Comparison of ENCODE assay signal across 9 cellular contexts in the genomic region with DNA sequence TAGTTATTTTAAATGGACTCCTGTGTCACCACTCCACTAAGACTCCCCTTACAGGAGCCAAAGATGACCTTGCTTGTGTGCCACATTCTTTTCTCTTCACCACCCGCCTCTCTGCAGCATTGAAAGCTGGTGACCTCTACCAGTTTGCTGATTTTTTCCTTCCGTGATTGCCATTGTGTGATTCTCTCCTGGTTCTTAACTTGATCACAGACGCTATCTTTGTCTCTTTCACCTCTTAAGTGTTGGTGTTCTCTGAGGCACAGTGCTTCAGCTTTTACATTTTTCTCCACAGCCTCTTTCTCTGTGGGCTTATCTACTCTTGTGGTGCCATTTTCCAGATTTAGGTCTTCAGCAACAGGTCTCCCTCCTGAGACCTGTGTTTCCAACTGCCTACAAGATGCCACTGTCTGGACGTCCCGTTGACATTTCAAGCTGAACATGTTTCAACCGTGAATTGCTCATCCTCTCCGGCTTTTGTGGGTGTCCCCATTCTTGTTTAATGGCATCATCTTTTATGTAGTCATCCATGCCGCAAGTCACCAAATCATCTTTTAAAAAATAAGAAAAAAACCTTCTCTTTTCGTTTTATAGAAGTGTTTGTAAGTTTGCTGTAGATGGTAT. TPM values are rescaled to one million over a fixed set of nuclear protein-coding genes. Genes with fewer than 3 reads are reported as not detected.
DNase-seq lines count a peak whose midpoint lies in the region; ATAC-seq and TF ChIP-seq lines count a peak whose summit lies in the region.
"Had no signal": no experiment of that assay in that cellular context is flagged by ENCODE, and none has a peak within 500 bp of the region (broad histone marks: within the 10 kb centered on the region; RNA-seq: fewer than 3 reads in every experiment).

No MANE protein-coding gene starts in this region.

- H4K20me1 ChIP-seq in fibroblast of lung (ENCODE audit: control insufficient read depth, extremely low read depth, insufficient read depth, low read length), result no peaks in the 10 kb centered on the region

- H3K4me1 ChIP-seq in fibroblast of lung (ENCODE audit: control insufficient read depth, extremely low read depth, insufficient read depth, low read length), result peaks cover 25% of the 10 kb centered on the region

- H3K79me2 ChIP-seq in fibroblast of lung (ENCODE audit: control insufficient read depth, insufficient read depth, low read length), result peaks cover 85% of the 10 kb centered on the region

- H3K9ac ChIP-seq in fibroblast of lung (ENCODE audit: insufficient read depth, low read length), result no peak overlapping the region

- peak overlapping the region; percentile 80 for H3K4me2 ChIP-seq in fibroblast of lung (ENCODE audit: extremely low read depth, insufficient read depth, low read length)

- no peak overlapping the region for H2AFZ ChIP-seq in fibroblast of lung (ENCODE audit: low read length)

- H3K36me3 ChIP-seq in fibroblast of lung (ENCODE audit: control insufficient read depth, insufficient read depth, low read length), result no peaks in the 10 kb centered on the region

- ATAC-seq in GM21619 (IDR thresholded peaks at IDR 0.05; ENCODE audit: unreplicated experiment) (no peak), GM19463 (IDR thresholded peaks at IDR 0.05; ENCODE audit: unreplicated experiment) (no peak)

- no peaks in the 10 kb centered on the region for H3K27me3 ChIP-seq in fibroblast of lung (ENCODE audit: control insufficient read depth, insufficient read depth, low read length)

- H3K4me3 ChIP-seq in fibroblast of lung (replicated peaks in 1 of 4; ENCODE audit: control extremely low read depth in 1 of 4, insufficient read depth in 1 of 4, low read depth in 3 of 4, low read length in 4 of 4), result peak overlapping the region in 1 of 4 experiments; percentile 15

- H3K27ac ChIP-seq in fibroblast of lung (ENCODE audit: insufficient read depth, low read length), result peak overlapping the region; percentile 81

- DNase-seq in H4 (ENCODE audit: low spot score) (peak; percentile 43), fibroblast of lung (ENCODE audit: low read depth in 2 of 2) (peak; percentile 60 to 93), NCI-H2029 (lab: John Stamatoyannopoulos, UW) (no peak), GM19238 (ENCODE audit: insufficient read length, low spot score) (no peak)
- peak; percentile 61 for DNase-seq in activated CD4-positive, alpha-beta T cell treated with anti-CD3 and anti-CD28 coated beads for 48 hours
- peak; percentile 47 for DNase-seq in stimulated activated CD4-positive, alpha-beta T cell treated with anti-CD3 and anti-CD28 coated beads, Interleukin-4, amount 100 ng/mL, for 24 hours
- DNase-seq: NCI-H1105 had no signal

- TF ChIP-seq CTCF in fibroblast of lung (conservative IDR thresholded peaks at IDR 0.05 in 1 of 2, IDR thresholded peaks at IDR 0.05 in 1 of 2; ENCODE audit: low read depth in 1 of 2, low read length in 2 of 2), result no peak

- no peaks in the 10 kb centered on the region for H3K9me3 ChIP-seq in fibroblast of lung (ENCODE audit: control insufficient read depth, insufficient read depth, low read depth, low read length)

RNA-seq across cellular contexts. Expression of gene IQGAP1, which starts 26.5 kb away (rescaled TPM):
- 39.7 and 53.3 TPM in 2 replicates for total RNA-seq in H4 (2014; rRNA removed; shearing (Covaris generic))
- total RNA-seq in fibroblast of lung, result 160 and 270 TPM in 2 replicates
- 222 and 231 TPM in 2 replicates for polyA plus RNA-seq in fibroblast of lung
- 176 TPM in 2 replicates for polyA plus RNA-seq in fibroblast of lung (2012)
- polyA minus RNA-seq in fibroblast of lung (ENCODE audit: low replicate concordance), result 127 and 133 TPM in 2 replicates

Comparison
In these comparisons a context has a peak if more than half of its experiments do, and no peak if none do; other contexts are left out.
1. DNase-seq: peak in H4 (single experiment), activated CD4-positive, alpha-beta T cell treated with anti-CD3 and anti-CD28 coated beads for 48 hours (single experiment), fibroblast of lung (2 of 2) and stimulated activated CD4-positive, alpha-beta T cell treated with anti-CD3 and anti-CD28 coated beads, Interleukin-4, amount 100 ng/mL, for 24 hours (single experiment); none in NCI-H2029 (single experiment) and GM19238 (single experiment).